33 cellular contexts compared by ENCODE assay signal in genomic region chr1:118905671-118906070, GRCh38.
"Had no signal": no experiment of that assay in that cellular context is flagged by ENCODE, and none has a peak within 500 bp of the region (broad histone marks: within the 10 kb centered on the region; RNA-seq: fewer than 3 reads in every experiment).

No MANE protein-coding gene starts in this region.

- H3K9me3 ChIP-seq: MG63 had no signal

- H3K4me3 ChIP-seq: MG63 had no signal

- DNase-seq: Karpas-422, Kasumi-1, MM.1S, MV-4-11, NCI-H1048, NCI-H1092, NCI-H1092 treated with DMSO at 0.1 percent for 48 hours, NCI-H1105, NCI-H1105 treated with DMSO at 0.1 percent for 48 hours, NCI-H1417, NCI-H1417 treated with DMSO at 0.1 percent for 48 hours, NCI-H1436, NCI-H1436 treated with DMSO at 0.1 percent for 48 hours, NCI-H146, NCI-H1694, NCI-H1694 treated with DMSO at 0.1 percent for 48 hours, NCI-H187, NCI-H187 treated with DMSO at 0.1 percent for 48 hours, NCI-H1930, NCI-H2029, NCI-H2029 treated with DMSO at 0.1 percent for 48 hours, NCI-H2081, NCI-H2081 treated with DMSO at 0.1 percent for 48 hours, NCI-H2107, NCI-H2171, NCI-H2171 treated with DMSO at 0.1 percent for 48 hours, NCI-H2227 treated with DMSO at 0.1 percent for 48 hours, NCI-H226, NCI-H345, NCI-H510A, NCI-H510A treated with DMSO at 0.1 percent for 48 hours, NCI-H524 had no signal

- H3K27me3 ChIP-seq: MG63 had no signal
